ENCODE assay signal across 1 cellular context in genomic region chr17:57534863-57535651, GRCh38.
TF ChIP-seq lines count a peak whose summit lies in the region.

No MANE protein-coding gene starts in this region.

TF ChIP-seq in HEK293, 187 proteins besides CTCF, POLR2A, EP300 and RAD21 (continued from another document and continues in another):
- TF ChIP-seq ZNF776 (tag by site-specific recombination; IDR thresholded peaks at IDR 0.05; ENCODE audit: borderline replicate concordance) (no peak), ZXDB (tag by site-specific recombination; IDR thresholded peaks at IDR 0.05) (peak; percentile 73), IKZF3 (tag by site-specific recombination; IDR thresholded peaks at IDR 0.05) (peak; percentile 85), ZNF555 (tag by site-specific recombination; conservative IDR thresholded peaks at IDR 0.05) (no peak), ZNF677 (tag by site-specific recombination; IDR thresholded peaks at IDR 0.05) (no peak), ZNF785 (tag by site-specific recombination; IDR thresholded peaks at IDR 0.05) (no peak), ZNF174 (tag by site-specific recombination; IDR thresholded peaks at IDR 0.05) (no peak), ZIC2 (tag by site-specific recombination; IDR thresholded peaks at IDR 0.05) (peak; percentile 95), HOXD13 (CRISPR knock-in tag; IDR thresholded peaks at IDR 0.05; ENCODE audit: borderline replicate concordance) (no peak), ZSCAN23 (tag by site-specific recombination; IDR thresholded peaks at IDR 0.05) (no peak), PRDM6 (tag by site-specific recombination; IDR thresholded peaks at IDR 0.05) (peak; percentile 68), ZNF132 (tag by site-specific recombination; IDR thresholded peaks at IDR 0.05; ENCODE audit: borderline replicate concordance) (no peak), FEZF1 (tag by site-specific recombination; IDR thresholded peaks at IDR 0.05) (peak; percentile 85), ZNF629 (tag by site-specific recombination; IDR thresholded peaks at IDR 0.05) (peak; percentile 48; the same call in 1 of the 2 replicates), ZNF664 (tag by site-specific recombination; IDR thresholded peaks at IDR 0.05) (peak; percentile 100), ZNF24 (tag by site-specific recombination; IDR thresholded peaks at IDR 0.05) (peak; percentile 54), ZNF248 (tag by site-specific recombination; IDR thresholded peaks at IDR 0.05) (no peak), ZNF580 (tag by site-specific recombination; IDR thresholded peaks at IDR 0.05) (peak; percentile 87), ZBTB21 (tag by site-specific recombination; IDR thresholded peaks at IDR 0.05) (no peak), ZBTB26 (tag by site-specific recombination; optimal IDR thresholded peaks at IDR 0.05) (no peak), ZSCAN5A (tag by site-specific recombination; IDR thresholded peaks at IDR 0.05) (peak; percentile 27; the same call in 1 of the 2 replicates), ZEB2 (tag by site-specific recombination; IDR thresholded peaks at IDR 0.05) (peak; percentile 79), ZFP37 (tag by site-specific recombination; IDR thresholded peaks at IDR 0.05) (no peak; the same call in 1 of the 2 replicates), ZNF692 (tag by site-specific recombination; IDR thresholded peaks at IDR 0.05) (peak; percentile 32; the same call in 1 of the 2 replicates), ZNF473 (tag by site-specific recombination; IDR thresholded peaks at IDR 0.05) (no peak), KLF17 (tag by site-specific recombination; IDR thresholded peaks at IDR 0.05) (peak; percentile 80), RBAK (tag by site-specific recombination; IDR thresholded peaks at IDR 0.05) (no peak), ZNF610 (tag by site-specific recombination; IDR thresholded peaks at IDR 0.05; ENCODE audit: borderline replicate concordance) (peak; percentile 76; the same call in 1 of the 2 replicates), TCF7L2 (IDR thresholded peaks at IDR 0.05; ENCODE audit: borderline replicate concordance, low read depth, low read length) (no peak), ZNF155 (tag by site-specific recombination; IDR thresholded peaks at IDR 0.05) (no peak), ZSCAN30 (tag by site-specific recombination; IDR thresholded peaks at IDR 0.05) (peak; percentile 84), KLF9 (tag by site-specific recombination; IDR thresholded peaks at IDR 0.05; ENCODE audit: low read depth) (no peak; the same call in 1 of the 2 replicates), GLI2 (tag by site-specific recombination; IDR thresholded peaks at IDR 0.05; ENCODE audit: borderline replicate concordance, low read depth) (no peak), ZBTB8A (tag by site-specific recombination; IDR thresholded peaks at IDR 0.05) (peak; percentile 62), ZNF341 (tag by site-specific recombination; IDR thresholded peaks at IDR 0.05; ENCODE audit: low read depth) (peak; percentile 73; the same call in 1 of the 2 replicates), ZNF513 (tag by site-specific recombination; IDR thresholded peaks at IDR 0.05) (0 out of 2 replicates have a peak, but pooled peaks have one; percentile 4), ZBTB17 (tag by site-specific recombination; IDR thresholded peaks at IDR 0.05) (peak; percentile 78), ZSCAN16 (tag by site-specific recombination; IDR thresholded peaks at IDR 0.05) (no peak), ZNF621 (tag by site-specific recombination; IDR thresholded peaks at IDR 0.05) (no peak), HOXC10 (CRISPR knock-in tag; IDR thresholded peaks at IDR 0.05) (no peak), REST (tag by site-specific recombination; IDR thresholded peaks at IDR 0.05) (no peak), SP7 (tag by site-specific recombination; IDR thresholded peaks at IDR 0.05) (peak; percentile 94), ZNF658 (tag by site-specific recombination; IDR thresholded peaks at IDR 0.05) (no peak), ZNF600 (tag by site-specific recombination; IDR thresholded peaks at IDR 0.05) (0 out of 2 replicates have a peak, but pooled peaks have one; percentile 46), ZNF624 (tag by site-specific recombination; IDR thresholded peaks at IDR 0.05) (no peak), SP3 (tag by site-specific recombination; IDR thresholded peaks at IDR 0.05) (no peak), ZBTB20 (tag by site-specific recombination; IDR thresholded peaks at IDR 0.05) (peak; percentile 98), ZBTB44 (tag by site-specific recombination; IDR thresholded peaks at IDR 0.05) (peak; percentile 89), PRDM4 (tag by site-specific recombination; IDR thresholded peaks at IDR 0.05) (peak; percentile 90), GLI4 (tag by site-specific recombination; IDR thresholded peaks at IDR 0.05) (no peak), ZNF843 (tag by site-specific recombination; IDR thresholded peaks at IDR 0.05) (peak; percentile 88), ZNF350 (tag by site-specific recombination; IDR thresholded peaks at IDR 0.05) (no peak)
